In genomic region chr12:64669270-64669842, GRCh38 we compare ENCODE assay signal across 1 cellular context.
A peak's percentile ranks its signal among the peaks of the same experiment; 100 is the strongest.
TF ChIP-seq lines count a peak whose summit lies in the region.

No MANE protein-coding gene starts in this region.

TF ChIP-seq in K562, 482 proteins besides CTCF, POLR2A, EP300 and RAD21 (continued from another document):
- TF ChIP-seq HMBOX1 (IDR thresholded peaks at IDR 0.05) (no peak), MXI1 (IDR thresholded peaks at IDR 0.05; ENCODE audit: low read depth, low read length) (no peak), RFX1 (IDR thresholded peaks at IDR 0.05) (no peak), CHD2 (IDR thresholded peaks at IDR 0.05; ENCODE audit: low read depth, low read length) (no peak), KDM5B (IDR thresholded peaks at IDR 0.05; ENCODE audit: insufficient replicate concordance, low read depth, low read length) (no peak), KAT2B (IDR thresholded peaks at IDR 0.05; ENCODE audit: low read depth, low read length) (no peak), ZFP30 (CRISPR knock-in tag; IDR thresholded peaks at IDR 0.05; ENCODE audit: borderline replicate concordance) (no peak), BRF1 (IDR thresholded peaks at IDR 0.05; ENCODE audit: borderline replicate concordance, extremely low read depth, insufficient read length) (no peak), ZNF561 (CRISPR knock-in tag; conservative IDR thresholded peaks at IDR 0.05) (no peak), ELK3 (CRISPR knock-in tag; IDR thresholded peaks at IDR 0.05) (no peak), CBFA2T2 (conservative IDR thresholded peaks at IDR 0.05) (no peak), GATA2 (CRISPR knock-in tag; IDR thresholded peaks at IDR 0.05) (peak; percentile 35; the same call in 1 of the 2 replicates)
